ENCODE assay signal across 10 cellular contexts in the genomic region with DNA sequence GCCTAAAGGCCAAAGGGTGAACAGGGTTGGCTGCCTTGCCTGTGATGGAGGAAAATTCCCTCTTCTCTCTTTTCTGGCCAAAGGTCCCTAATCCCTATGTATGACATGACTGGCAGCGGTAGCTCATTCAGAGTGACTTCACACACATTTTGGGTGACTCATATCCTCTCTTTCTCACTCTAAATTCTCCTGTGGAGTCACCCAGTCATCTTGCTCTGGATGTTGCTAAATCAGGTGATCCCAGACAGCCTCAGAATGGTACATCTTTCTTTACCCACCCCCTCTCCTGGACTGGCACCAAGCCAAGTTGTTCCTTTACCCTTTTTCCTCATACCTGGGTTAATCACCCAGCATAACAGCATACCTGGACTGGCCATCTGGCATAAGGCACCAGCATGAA.
DNase-seq lines count a peak whose midpoint lies in the region; ATAC-seq and TF ChIP-seq lines count a peak whose summit lies in the region.
"Had no signal": no experiment of that assay in that cellular context is flagged by ENCODE, and none has a peak within 500 bp of the region (broad histone marks: within the 10 kb centered on the region; RNA-seq: fewer than 3 reads in every experiment).

No MANE protein-coding gene starts in this region.

- ATAC-seq in HG03175 (IDR thresholded peaks at IDR 0.05; ENCODE audit: unreplicated experiment) = no peak

- no peak overlapping the region for H2AFZ ChIP-seq in osteoblast (ENCODE audit: low read length)

- H3K27me3 ChIP-seq in MG63 (no peaks in the 10 kb centered on the region), osteoblast (ENCODE audit: insufficient read depth, low read length) (no peaks in the 10 kb centered on the region)

- H3K79me2 ChIP-seq in osteoblast (ENCODE audit: insufficient read depth, low read length) = no peaks in the 10 kb centered on the region

- DNase-seq in NK-92 treated with Interleukin-12 subunit alpha and Interleukin-12 subunit beta, amount 100 ng/mL, for 24 hours (lab: John Stamatoyannopoulos, UW) = peak; percentile 23
- no peak for DNase-seq in NK-92 (lab: John Stamatoyannopoulos, UW; ENCODE audit: unreplicated experiment)
- peak; percentile 78 for DNase-seq in MG63
- peak; percentile 22 to 79 for DNase-seq in cardiac fibroblast (ENCODE audit: low read depth in 2 of 2)
- DNase-seq in osteoblast (ENCODE audit: insufficient read length, low spot score, missing footprints) = peak; percentile 68
- no peak for DNase-seq in NAMALWA (ENCODE audit: low spot score)
- no peak for DNase-seq in NCI-H146 treated with DMSO at 0.1 percent for 48 hours (lab: John Stamatoyannopoulos, UW; ENCODE audit: unreplicated experiment)
- DNase-seq: NCI-H1105 treated with DMSO at 0.1 percent for 48 hours had no signal

- no peak overlapping the region for H3K4me2 ChIP-seq in osteoblast (ENCODE audit: insufficient read depth, low read length)

- TF ChIP-seq CTCF in cardiac fibroblast (IDR thresholded peaks at IDR 0.05; ENCODE audit: low read depth, low read length) (no peak), osteoblast (IDR thresholded peaks at IDR 0.05; ENCODE audit: extremely low read depth, low read depth, low read length) (no peak)

- no peaks in the 10 kb centered on the region for H3K36me3 ChIP-seq in MG63
- H3K36me3 ChIP-seq in osteoblast (ENCODE audit: insufficient read depth, low read length) = no peaks in the 10 kb centered on the region

- no peaks in the 10 kb centered on the region for H4K20me1 ChIP-seq in osteoblast (ENCODE audit: insufficient read depth, low read length)

- H3K27ac ChIP-seq in osteoblast (ENCODE audit: low read depth, low read length) = no peak overlapping the region
- H3K27ac ChIP-seq: 22Rv1 had no signal

- H3K4me1 ChIP-seq in osteoblast (ENCODE audit: insufficient read depth, low read length) = peaks cover 4% of the 10 kb centered on the region

- 0 out of 2 replicates have a peak, but pooled peaks cover 2% of the 10 kb centered on the region for H3K9me3 ChIP-seq in MG63
- no peaks in the 10 kb centered on the region for H3K9me3 ChIP-seq in osteoblast (ENCODE audit: low read depth, low read length)

- H3K4me3 ChIP-seq in MG63 (no peak overlapping the region), cardiac fibroblast (replicated peaks in 1 of 2; ENCODE audit: low read depth in 2 of 2, low read length in 2 of 2) (no peak overlapping the region), osteoblast (ENCODE audit: insufficient read depth, low read length) (no peak overlapping the region)

Comparison
In these comparisons a context has a peak if more than half of its experiments do, and no peak if none do; other contexts are left out.
1. DNase-seq: peak in NK-92 treated with Interleukin-12 subunit alpha and Interleukin-12 subunit beta, amount 100 ng/mL, for 24 hours (single experiment), MG63 (single experiment), cardiac fibroblast (2 of 2) and osteoblast (single experiment); none in NK-92 (single experiment), NAMALWA (single experiment) and NCI-H146 treated with DMSO at 0.1 percent for 48 hours (single experiment).